2 cellular contexts compared by ENCODE assay signal in genomic region chr2:30149976-30150375, GRCh38.
TF ChIP-seq lines count a peak whose summit lies in the region.

No MANE protein-coding gene starts in this region.

TF ChIP-seq in SK-N-SH, 30 proteins besides CTCF, POLR2A, EP300 and RAD21:
- TF ChIP-seq USF2 (IDR thresholded peaks at IDR 0.05; ENCODE audit: borderline replicate concordance, low read depth, low read length) (no peak), MXI1 (IDR thresholded peaks at IDR 0.05; ENCODE audit: low read depth, low read length) (no peak), FOXM1 (IDR thresholded peaks at IDR 0.05; ENCODE audit: low read depth) (no peak), NRF1 (IDR thresholded peaks at IDR 0.05; ENCODE audit: low read depth, low read length) (no peak), SIN3A (IDR thresholded peaks at IDR 0.05; ENCODE audit: borderline replicate concordance, low read depth, low read length) (no peak), MEF2A (IDR thresholded peaks at IDR 0.05; ENCODE audit: borderline replicate concordance, low read depth) (no peak), ZBTB33 (IDR thresholded peaks at IDR 0.05; ENCODE audit: borderline replicate concordance, low read depth) (no peak), RXRA (IDR thresholded peaks at IDR 0.05; ENCODE audit: borderline replicate concordance, low read depth) (no peak), RCOR1 (IDR thresholded peaks at IDR 0.05; ENCODE audit: low read length) (no peak)

TF ChIP-seq in SK-N-SH treated with all-trans-retinoic acid at 6 μM for 48 hours, 23 proteins besides CTCF, POLR2A, EP300 and RAD21 (continued from another document):
- no peak for TF ChIP-seq ZNF565 (CRISPR knock-in tag; conservative IDR thresholded peaks at IDR 0.05; ENCODE audit: low read depth)
- no peak for TF ChIP-seq ZNF8 (CRISPR knock-in tag; IDR thresholded peaks at IDR 0.05)
- no peak for TF ChIP-seq ZFP30 (CRISPR knock-in tag; IDR thresholded peaks at IDR 0.05)
- no peak for TF ChIP-seq POU6F1 (CRISPR knock-in tag; IDR thresholded peaks at IDR 0.05; ENCODE audit: borderline replicate concordance, low read depth)
- no peak for TF ChIP-seq CSDC2 (CRISPR knock-in tag; IDR thresholded peaks at IDR 0.05)
- TF ChIP-seq CREB5 (CRISPR knock-in tag; IDR thresholded peaks at IDR 0.05; ENCODE audit: low read depth): no peak
- TF ChIP-seq TSHZ2 (CRISPR knock-in tag; IDR thresholded peaks at IDR 0.05): no peak
- no peak for TF ChIP-seq ZFP3 (CRISPR knock-in tag; IDR thresholded peaks at IDR 0.05)
- TF ChIP-seq TOX (CRISPR knock-in tag; IDR thresholded peaks at IDR 0.05; ENCODE audit: borderline replicate concordance): no peak
- TF ChIP-seq PPARA (CRISPR knock-in tag; IDR thresholded peaks at IDR 0.05; ENCODE audit: borderline replicate concordance): no peak
- TF ChIP-seq RARB (CRISPR knock-in tag; IDR thresholded peaks at IDR 0.05): no peak
- no peak for TF ChIP-seq ISL1 (CRISPR knock-in tag; IDR thresholded peaks at IDR 0.05)
- no peak for TF ChIP-seq PATZ1 (CRISPR knock-in tag; IDR thresholded peaks at IDR 0.05; ENCODE audit: borderline replicate concordance)
